1 cellular context compared by ENCODE assay signal in genomic region chr10:102644066-102644645, GRCh38.
TF ChIP-seq lines count a peak whose summit lies in the region.

TRIM8 (plus strand) TSS chr10:102644479; CDS start chr10:102644618, 139 bp downstream.

TF ChIP-seq in GM12878, 131 proteins besides CTCF, POLR2A, EP300 and RAD21 (continued from another document):
- TF ChIP-seq NKRF (conservative IDR thresholded peaks at IDR 0.05) (peak; percentile 67; the same call in 1 of the 2 replicates), SREBF2 (IDR thresholded peaks at IDR 0.05; ENCODE audit: low read length) (no peak), CEBPZ (IDR thresholded peaks at IDR 0.05; ENCODE audit: low read depth, low read length) (no peak), ZNF622 (IDR thresholded peaks at IDR 0.05) (no peak), CHD2 (IDR thresholded peaks at IDR 0.05; ENCODE audit: borderline replicate concordance, low read depth, low read length) (no peak), SKIL (IDR thresholded peaks at IDR 0.05; ENCODE audit: low read depth, poor library complexity, severe bottlenecking) (no peak), SMAD5 (IDR thresholded peaks at IDR 0.05; ENCODE audit: low read depth) (no peak), NFXL1 (IDR thresholded peaks at IDR 0.05; ENCODE audit: borderline replicate concordance) (no peak), PRDM15 (CRISPR knock-in tag; IDR thresholded peaks at IDR 0.05) (no peak), SUPT20H (IDR thresholded peaks at IDR 0.05; ENCODE audit: borderline replicate concordance, control insufficient read depth, low read depth, low read length) (no peak), IRF5 (IDR thresholded peaks at IDR 0.05; ENCODE audit: borderline replicate concordance) (no peak), TCF7 (IDR thresholded peaks at IDR 0.05; ENCODE audit: borderline replicate concordance) (no peak), NR2C2 (IDR thresholded peaks at IDR 0.05; ENCODE audit: borderline replicate concordance, control insufficient read depth, insufficient read length, low read depth) (no peak), ETV6 (conservative IDR thresholded peaks at IDR 0.05 in 1 of 2, IDR thresholded peaks at IDR 0.05 in 1 of 2; ENCODE audit: borderline replicate concordance in 1 of 2, low read depth in 1 of 2) (no peak), CHD1 (IDR thresholded peaks at IDR 0.05; ENCODE audit: low read depth, low read length) (peak; percentile 19; the same call in 1 of the 2 replicates)
